ENCODE assay signal across 35 cellular contexts in the genomic region with DNA sequence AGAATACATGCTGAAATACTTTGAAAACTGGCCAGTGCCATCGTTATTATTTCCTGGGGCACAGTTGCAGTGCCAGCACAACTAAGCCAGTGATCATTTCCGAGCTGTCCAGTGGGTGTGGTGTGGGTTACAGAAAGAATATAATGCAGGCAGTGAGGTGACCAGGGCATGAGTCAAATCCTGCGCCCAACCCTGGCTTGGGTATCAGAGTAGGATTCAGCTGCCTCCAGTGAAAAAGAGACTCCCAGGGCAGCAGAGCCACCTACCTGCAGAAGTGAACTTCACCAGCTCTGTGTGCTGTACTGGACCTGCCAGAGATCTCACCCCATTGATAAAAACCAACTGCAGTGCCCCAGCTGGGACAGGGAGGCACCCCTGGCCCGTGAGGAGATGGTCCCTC. TPM values are rescaled to one million over a fixed set of nuclear protein-coding genes. Genes with fewer than 3 reads are reported as not detected.
A peak's percentile ranks its signal among the peaks of the same experiment; 100 is the strongest.
DNase-seq lines count a peak whose midpoint lies in the region; ATAC-seq, FAIRE-seq and TF ChIP-seq lines count a peak whose summit lies in the region.
"Had no signal": no experiment of that assay in that cellular context is flagged by ENCODE, and none has a peak within 500 bp of the region (broad histone marks: within the 10 kb centered on the region; RNA-seq: fewer than 3 reads in every experiment).

No MANE protein-coding gene starts in this region.

- DNase-seq in stimulated activated naive CD8-positive, alpha-beta T cell treated with anti-CD3 and anti-CD28 coated beads, Interleukin-15, amount 100 ng/mL, for 72 hours: no peak
- DNase-seq in stimulated activated naive CD8-positive, alpha-beta T cell treated with anti-CD3 and anti-CD28 coated beads, Interleukin-15, Interleukin-2, amounts not matched to agents 100 U/mL and 50 U/mL, for 24 hours: no peak
- DNase-seq in K562 (ENCODE audit: extremely low read depth in 1 of 4, low spot score in 3 of 4) (no peak), mucosa of descending colon (peak; percentile 65 to 71 (median 68)), lower leg skin (ENCODE audit: low spot score in 2 of 2) (no peak), GM03348 (ENCODE audit: low spot score) (no peak), AG08395 (ENCODE audit: low spot score) (no peak)
- DNase-seq: activated CD4-positive, alpha-beta T cell treated with anti-CD3 and anti-CD28 coated beads for 4 hours; anterior cingulate cortex; Calu3; DMS79; effector CD4-positive, alpha-beta T cell; GDM1; GOT3; head of caudate nucleus; HFFc6; KBM-7; left ventricle myocardium superior; naive thymus-derived CD8-positive, alpha-beta T cell; NCI-H1105; NCI-H187 treated with DMSO at 0.1 percent for 48 hours; NCI-H524 treated with DMSO at 0.1 percent for 48 hours; NK-92 treated with Interleukin-12 subunit alpha and Interleukin-12 subunit beta, amount 100 ng/mL, for 24 hours; stimulated activated CD4-positive, alpha-beta T cell treated with anti-CD3 and anti-CD28 coated beads, Interleukin-15, amount 100 ng/mL, for 24 hours; upper lobe of right lung had no signal

- H3K36me3 ChIP-seq in K562 (ENCODE audit: control insufficient read depth, insufficient read depth, low read length): no peaks in the 10 kb centered on the region; the same call in 2 of the 3 replicates
- no peaks in the 10 kb centered on the region for H3K36me3 ChIP-seq in mucosa of descending colon (ENCODE audit: low read depth)
- H3K36me3 ChIP-seq: upper lobe of right lung had no signal

- H3K27me3 Mint-ChIP-seq in stimulated activated naive CD8-positive, alpha-beta T cell treated with anti-CD3 and anti-CD28 coated beads, Interleukin-15, amount 100 ng/mL, for 72 hours: peaks cover 9% of the 10 kb centered on the region

- in situ Hi-C loops in K562 (cut with MboI): no loop called here

- peaks cover 36% of the 10 kb centered on the region for H3K79me2 ChIP-seq in K562 (ENCODE audit: control insufficient read depth, insufficient read depth, low read length)

- H3K9me3 ChIP-seq in K562 (replicated peaks; ENCODE audit: control insufficient read depth, insufficient read depth, low read depth, low read length) (no peaks in the 10 kb centered on the region; the same call in 1 of the 2 replicates), mucosa of descending colon (no peaks in the 10 kb centered on the region)
- H3K9me3 ChIP-seq: upper lobe of right lung had no signal

- CTCF ChIA-PET in K562 (lab: Yijun Ruan, JAX; ENCODE audit: low intra/inter-chr PET ratio): no interaction called here

- H3K4me1 ChIP-seq in K562 (replicated peaks in 1 of 2; ENCODE audit: control insufficient read depth in 2 of 2, insufficient read depth in 2 of 2, low read length in 2 of 2) (peaks cover 12 to 47% of the 10 kb centered on the region in 2 experiments), mucosa of descending colon (ENCODE audit: low read depth) (peaks cover 50% of the 10 kb centered on the region)
- H3K4me1 ChIP-seq: upper lobe of right lung had no signal

- H4K20me1 ChIP-seq in K562 (replicated peaks; ENCODE audit: control insufficient read depth, insufficient read depth, low read length): no peaks in the 10 kb centered on the region

- peak; percentile 10 to 29 (median 27); a peak in 2 of 6 replicates for TF ChIP-seq CTCF in K562 (IDR thresholded peaks at IDR 0.05 in 2 of 3, conservative IDR thresholded peaks at IDR 0.05 in 1 of 3; ENCODE audit: insufficient read depth in 2 of 3, low read depth in 1 of 3, low read length in 3 of 3)
- no peak for TF ChIP-seq CTCF in mucosa of descending colon (IDR thresholded peaks at IDR 0.05)
- TF ChIP-seq CTCF in lower leg skin (IDR thresholded peaks at IDR 0.05): no peak

- ATAC-seq in stimulated activated naive CD8-positive, alpha-beta T cell treated with anti-CD3 and anti-CD28 coated beads, Interleukin-15, amount 100 ng/mL, for 72 hours: peak; percentile 43
- no peak for ATAC-seq in stimulated activated naive CD8-positive, alpha-beta T cell treated with anti-CD3 and anti-CD28 coated beads, Interleukin-15, Interleukin-2, amounts not matched to agents 100 U/mL and 50 U/mL, for 24 hours
- peak; percentile 3; the same call in 1 of the 3 replicates for ATAC-seq in K562
- peak; percentile 76 for ATAC-seq in mucosa of descending colon
- ATAC-seq in activated CD4-positive, CD25-positive, alpha-beta regulatory T cell treated with anti-CD3 and anti-CD28 coated beads, Interleukin-2, amount 50 U/mL, for 24 hours: no peak
- ATAC-seq: naive thymus-derived CD8-positive, alpha-beta T cell; stimulated activated effector memory CD8-positive, alpha-beta T cell treated with anti-CD3 and anti-CD28 coated beads, Interleukin-12 subunit alpha, Interleukin-12 subunit beta, amount 100 ng/mL, for 72 hours; upper lobe of right lung had no signal

- POLR2A ChIA-PET in K562 (lab: Yijun Ruan, JAX): interaction anchor here (1.5 kb wide), 1 partner anchor 11 kb away, joined by 4 read pairs; no protein-coding TSS in a partner anchor

- TF ChIP-seq POLR2A in K562 (conservative IDR thresholded peaks at IDR 0.05) (no peak), lower leg skin (IDR thresholded peaks at IDR 0.05) (no peak)

- no peaks in the 10 kb centered on the region for H3K9me3 Mint-ChIP-seq in stimulated activated naive CD8-positive, alpha-beta T cell treated with anti-CD3 and anti-CD28 coated beads, Interleukin-15, amount 100 ng/mL, for 72 hours
- H3K9me3 Mint-ChIP-seq: HFFc6; naive thymus-derived CD8-positive, alpha-beta T cell; stimulated activated effector memory CD8-positive, alpha-beta T cell treated with anti-CD3 and anti-CD28 coated beads, Interleukin-12 subunit alpha, Interleukin-12 subunit beta, amount 100 ng/mL, for 72 hours; T-helper 2 cell treated with Interferon-gamma antibody and Interleukin-4, amounts not matched to agents 5 μg/mL and 100 μg/mL, for 36 hours had no signal

- no peak overlapping the region for H3K27ac Mint-ChIP-seq in stimulated activated naive CD8-positive, alpha-beta T cell treated with anti-CD3 and anti-CD28 coated beads, Interleukin-15, amount 100 ng/mL, for 72 hours
- H3K27ac Mint-ChIP-seq: activated naive CD8-positive, alpha-beta T cell; HFFc6; naive thymus-derived CD8-positive, alpha-beta T cell; progenitor cell of endocrine pancreas; stimulated activated effector memory CD8-positive, alpha-beta T cell treated with anti-CD3 and anti-CD28 coated beads, Interleukin-12 subunit alpha, Interleukin-12 subunit beta, amount 100 ng/mL, for 72 hours; T-helper 2 cell treated with Interferon-gamma antibody and Interleukin-4, amounts not matched to agents 5 μg/mL and 100 μg/mL, for 36 hours had no signal

- peak overlapping the region; percentile 68 for H2AFZ ChIP-seq in K562 (ENCODE audit: low read depth, low read length)

- intact Hi-C loops in K562 (cut with micrococcal nuclease) (loop anchor here (5.0 kb wide), 1 partner anchor 65 kb away; no protein-coding TSS in a partner anchor), mucosa of descending colon (cut with DNase I, micrococcal nuclease) (no loop called here), lower leg skin (cut with DNase I; ENCODE audit: low total_unique reads) (no loop called here)

- no peaks in the 10 kb centered on the region for H3K9me1 ChIP-seq in K562 (ENCODE audit: control insufficient read depth, insufficient read depth, low read length)

- BruUV-seq in K562 (replicated peaks; lab: Mats Ljungman, UMichigan): no TSS peak

- FAIRE-seq in K562 (lab: Jason Lieb, UNC): peak; percentile 35
- FAIRE-seq: A204.1, colon, HTR-8/SVneo, islet of Langerhans, RCC 7860 had no signal

- H3K4me1 Mint-ChIP-seq in stimulated activated naive CD8-positive, alpha-beta T cell treated with anti-CD3 and anti-CD28 coated beads, Interleukin-15, amount 100 ng/mL, for 72 hours: peaks cover 4% of the 10 kb centered on the region
- H3K4me1 Mint-ChIP-seq: naive thymus-derived CD8-positive, alpha-beta T cell; stimulated activated effector memory CD8-positive, alpha-beta T cell treated with anti-CD3 and anti-CD28 coated beads, Interleukin-12 subunit alpha, Interleukin-12 subunit beta, amount 100 ng/mL, for 72 hours had no signal

- no peak overlapping the region for H3K4me3 Mint-ChIP-seq in stimulated activated naive CD8-positive, alpha-beta T cell treated with anti-CD3 and anti-CD28 coated beads, Interleukin-15, amount 100 ng/mL, for 72 hours
- H3K4me3 Mint-ChIP-seq: activated naive CD8-positive, alpha-beta T cell; HFFc6; naive thymus-derived CD8-positive, alpha-beta T cell; stimulated activated effector memory CD8-positive, alpha-beta T cell treated with anti-CD3 and anti-CD28 coated beads, Interleukin-12 subunit alpha, Interleukin-12 subunit beta, amount 100 ng/mL, for 72 hours; T-helper 2 cell treated with Interferon-gamma antibody and Interleukin-4, amounts not matched to agents 5 μg/mL and 100 μg/mL, for 36 hours had no signal

- no peak for TF ChIP-seq EP300 in K562 (IDR thresholded peaks at IDR 0.05; ENCODE audit: low read length)

- no peaks in the 10 kb centered on the region for H3K27me3 ChIP-seq in K562 (ENCODE audit: control insufficient read depth in 2 of 2, insufficient read depth in 2 of 2, low read length in 2 of 2)
- H3K27me3 ChIP-seq: upper lobe of right lung had no signal

- TF ChIP-seq RAD21 in K562 (CRISPR knock-in tag; conservative IDR thresholded peaks at IDR 0.05 in 1 of 2, IDR thresholded peaks at IDR 0.05 in 1 of 2): peak in 1 of 2 experiments; percentile 21; a peak in 2 of 4 replicates

- no peak overlapping the region for H3K4me3 ChIP-seq in K562
- no peak overlapping the region for H3K4me3 ChIP-seq in mucosa of descending colon
- no peak overlapping the region for H3K4me3 ChIP-seq in lower leg skin (ENCODE audit: low read depth, poor library complexity, severe bottlenecking)
- H3K4me3 ChIP-seq: upper lobe of right lung had no signal

- peak overlapping the region; percentile 76; the same call in 1 of the 2 replicates for H3K4me2 ChIP-seq in K562 (ENCODE audit: insufficient read depth, low read length)

- H3K9ac ChIP-seq in K562 (ENCODE audit: insufficient read depth in 1 of 2, low read depth in 2 of 2, low read length in 2 of 2): peak overlapping the region; percentile 52 to 70; a peak in 2 of 4 replicates

- peak overlapping the region; percentile 86; the same call in 2 of the 3 replicates for H3K27ac ChIP-seq in K562 (ENCODE audit: extremely low read depth, low read depth, low read length)
- H3K27ac ChIP-seq: upper lobe of right lung had no signal

- WGBS in K562 (ENCODE audit: insufficient coverage, low coverage, missing lambda C conversion rate): 69% methylated on average over 4 of the region's 4 CpGs
- 58 to 60% methylated on average over 4 of the region's 4 CpGs for WGBS in lower leg skin, 2 donors

RNA-seq across cellular contexts. Expression of a gene that starts 18.0 kb away (rescaled TPM):
- total RNA-seq in K562 (2011; cell fraction: chromatin; rRNA removed; ENCODE audit: low replicate concordance): 5.6 and 14.6 TPM in 2 replicates
- 4.3 and 5.0 TPM in 2 replicates for total RNA-seq in K562 (2011; cell fraction: nucleolus; rRNA removed)
- total RNA-seq in K562 (2011; cell fraction: nucleoplasm; rRNA removed): 7.3 and 10.2 TPM in 2 replicates
- total RNA-seq in K562 (2014; rRNA removed) (1.6 and 2.5 TPM in 2 replicates), K562 (2014; rRNA removed; fragmentation: Illumina TruSeq; extraction: Trizol) (2.7 and 2.8 TPM in 2 replicates), K562 (2015; rRNA removed; fragmentation: Illumina TruSeq; extraction: Trizol) (3.3 and 3.8 TPM in 2 replicates), K562 (2021) (1.4 and 1.6 TPM in 2 replicates), mucosa of descending colon (10 to 100 TPM; 32.2 to 92.9 (median 67.1) TPM), lower leg skin (1 to 10 TPM in 3 of 4 donors, under 1 TPM in 1; 0.55 to 6.8 (median 3.0) TPM)
- polyA plus RNA-seq in K562 (2011; rRNA removed) (1.3 and 2.3 TPM in 2 replicates), K562 (2014; fragmentation: Illumina TruSeq; extraction: Trizol) (0.91 and 1.6 TPM in 2 replicates), K562 (2014; fragmentation: Nextera tagmentation; extraction: Ambion mirVana) (under 1 TPM; 0.45 to 0.57 TPM), K562 (2014; rRNA removed) (0.97 and 1.9 TPM in 2 replicates)
- polyA plus RNA-seq in K562 (2011; cell fraction: cytosol; rRNA removed): 0.63 and 1.1 TPM in 2 replicates
- 4.7 and 6.1 TPM in 2 replicates for polyA plus RNA-seq in K562 (2011; cell fraction: nucleus; rRNA removed)
- 0.79 and 1.2 TPM in 2 replicates for polyA plus RNA-seq in K562 (2012)
- polyA minus RNA-seq in K562 (2011; rRNA and poly(A)+ RNA removed): 5.3 and 7.7 TPM in 2 replicates
- polyA minus RNA-seq in K562 (2011; cell fraction: cytosol; rRNA and poly(A)+ RNA removed): 1.0 and 1.5 TPM in 2 replicates
- polyA minus RNA-seq in K562 (2011; cell fraction: nucleus; rRNA and poly(A)+ RNA removed): 8.3 and 8.5 TPM in 2 replicates
- total RNA-seq: HFFc6; naive thymus-derived CD8-positive, alpha-beta T cell had no signal
- polyA plus RNA-seq: naive thymus-derived CD8-positive, alpha-beta T cell had no signal

Comparison
In these comparisons a context has a peak if more than half of its experiments do, and no peak if none do; other contexts are left out.
1. ATAC-seq: peak in stimulated activated naive CD8-positive, alpha-beta T cell treated with anti-CD3 and anti-CD28 coated beads, Interleukin-15, amount 100 ng/mL, for 72 hours (single experiment), K562 (single experiment) and mucosa of descending colon (single experiment); none in stimulated activated naive CD8-positive, alpha-beta T cell treated with anti-CD3 and anti-CD28 coated beads, Interleukin-15, Interleukin-2, amounts not matched to agents 100 U/mL and 50 U/mL, for 24 hours (single experiment) and activated CD4-positive, CD25-positive, alpha-beta regulatory T cell treated with anti-CD3 and anti-CD28 coated beads, Interleukin-2, amount 50 U/mL, for 24 hours (0 of 2).
2. DNase-seq: peak in mucosa of descending colon (3 of 3); none in stimulated activated naive CD8-positive, alpha-beta T cell treated with anti-CD3 and anti-CD28 coated beads, Interleukin-15, amount 100 ng/mL, for 72 hours (0 of 2), stimulated activated naive CD8-positive, alpha-beta T cell treated with anti-CD3 and anti-CD28 coated beads, Interleukin-15, Interleukin-2, amounts not matched to agents 100 U/mL and 50 U/mL, for 24 hours (single experiment), K562 (0 of 4), lower leg skin (0 of 2), GM03348 (single experiment) and AG08395 (single experiment).
3. CTCF ChIP-seq: peak in K562 (3 of 3); none in mucosa of descending colon (single experiment) and lower leg skin (0 of 3).